Comparison of ENCODE assay signal across 8 cellular contexts in genomic region chr20:62406635-62407176, GRCh38.
A peak's percentile ranks its signal among the peaks of the same experiment; 100 is the strongest.
DNase-seq lines count a peak whose midpoint lies in the region; ATAC-seq and TF ChIP-seq lines count a peak whose summit lies in the region.

No MANE protein-coding gene starts in this region.

- H3K9ac ChIP-seq in stomach smooth muscle (ENCODE audit: low read length in 2 of 2), result peak overlapping the region; percentile 70 to 85

- peaks cover 15% of the 10 kb centered on the region for H3K4me1 ChIP-seq in ACC112 (ENCODE audit: control insufficient read depth, insufficient read depth, low read length, unreplicated experiment)
- H3K4me1 ChIP-seq in stomach smooth muscle (ENCODE audit: control insufficient read depth, insufficient read depth, low read length), result peaks cover 41% of the 10 kb centered on the region

- TF ChIP-seq CTCF in WI38 (IDR thresholded peaks at IDR 0.05; ENCODE audit: low read depth, low read length), result no peak

- H3K4me3 ChIP-seq in ACC112 (ENCODE audit: low read depth, low read length) (peak overlapping the region; percentile 90), WI38 (ENCODE audit: low read depth, low read length) (peak overlapping the region; percentile 72), iPS-18c (ENCODE audit: insufficient read depth, low read depth, low read length) (peak overlapping the region; percentile 56), stomach smooth muscle (ENCODE audit: low read length in 2 of 2) (peak overlapping the region; percentile 76 to 82)

- H3K36me3 ChIP-seq in ACC112 (ENCODE audit: insufficient read depth, low read length) (no peaks in the 10 kb centered on the region), stomach smooth muscle (ENCODE audit: control insufficient read depth in 2 of 2, insufficient read depth in 2 of 2, low read length in 2 of 2) (peaks cover 0 to 3% of the 10 kb centered on the region in 2 donors)

- DNase-seq in T1000 (lab: John Stamatoyannopoulos, UW), result no peak

- ATAC-seq in GM21717 (IDR thresholded peaks at IDR 0.05; ENCODE audit: unreplicated experiment), result peak; percentile 1
- ATAC-seq in HG03108 (IDR thresholded peaks at IDR 0.05; ENCODE audit: unreplicated experiment), result no peak
- no peak for ATAC-seq in GM18870 (IDR thresholded peaks at IDR 0.05; ENCODE audit: unreplicated experiment)

- H3K79me2 ChIP-seq in ACC112 (ENCODE audit: control insufficient read depth, insufficient read depth, low read length, unreplicated experiment), result peaks cover 8% of the 10 kb centered on the region

- H3K27me3 ChIP-seq in ACC112 (ENCODE audit: insufficient read depth, low read length) (no peaks in the 10 kb centered on the region), stomach smooth muscle (ENCODE audit: control insufficient read depth in 1 of 2, insufficient read depth in 2 of 2, low read length in 2 of 2) (no peaks in the 10 kb centered on the region)

- peak overlapping the region; percentile 10 for H2AFZ ChIP-seq in ACC112 (ENCODE audit: low read length, unreplicated experiment)

- no peak overlapping the region for H3K27ac ChIP-seq in ACC112 (ENCODE audit: low read depth, low read length)
- H3K27ac ChIP-seq in stomach smooth muscle (ENCODE audit: low read length), result no peak overlapping the region

- no peaks in the 10 kb centered on the region for H3K9me3 ChIP-seq in iPS-18c (ENCODE audit: control insufficient read depth, insufficient read depth, low read length)
- H3K9me3 ChIP-seq in stomach smooth muscle (ENCODE audit: control insufficient read depth in 2 of 2, low read length in 2 of 2), result no peaks in the 10 kb centered on the region
